ENCODE assay signal across 8 cellular contexts in genomic region chr14:105448706-105449111, GRCh38. TPM values are rescaled to one million over a fixed set of nuclear protein-coding genes. Genes with fewer than 3 reads are reported as not detected.
DNase-seq lines count a peak whose midpoint lies in the region; ATAC-seq and TF ChIP-seq lines count a peak whose summit lies in the region.

No MANE protein-coding gene starts in this region.

- 96% methylated on average over 3 of the region's 16 CpGs for WGBS in mammary epithelial cell (ENCODE audit: low coverage, missing lambda C conversion rate)

- CTCF ChIA-PET in mammary epithelial cell (lab: Charles Lee; ENCODE audit: low non-redundant PET) = interaction anchor here (0.7 to 0.8 kb wide), 2 partner anchors 41 to 351 kb away, joined by 4 to 5 read pairs; no protein-coding TSS in a partner anchor

- H3K4me2 ChIP-seq in mammary epithelial cell (ENCODE audit: insufficient read depth, low read depth, low read length) = no peak overlapping the region

- no peak overlapping the region for H3K27ac ChIP-seq in mammary epithelial cell (ENCODE audit: insufficient read depth, low read depth, low read length)

- H3K9me3 ChIP-seq in mammary epithelial cell (replicated peaks; ENCODE audit: insufficient read depth, low read length) = no peaks in the 10 kb centered on the region

- H3K4me1 ChIP-seq in mammary epithelial cell (ENCODE audit: insufficient read depth, low read length) = no peaks in the 10 kb centered on the region

- H3K27me3 ChIP-seq in mammary epithelial cell (ENCODE audit: insufficient read depth, low read length) = no peaks in the 10 kb centered on the region
- H3K27me3 ChIP-seq in kidney epithelial cell (ENCODE audit: control insufficient read depth, insufficient read depth, low read length) = no peaks in the 10 kb centered on the region

- peak; percentile 83 for DNase-seq in ELF-1 (ENCODE audit: low read depth, low spot score)
- peak; percentile 91 for DNase-seq in HuH-7.5 (ENCODE audit: low spot score)
- peak; percentile 14 for DNase-seq in mammary epithelial cell
- DNase-seq in kidney epithelial cell (ENCODE audit: low read depth) = no peak
- peak; percentile 52 for DNase-seq in stimulated activated CD4-positive, alpha-beta T cell treated with anti-CD3 and anti-CD28 coated beads, Interleukin-1b, Interleukin-23, amount 100 ng/mL, for 48 hours

- no TSS peak for BruUV-seq in mammary epithelial cell (replicated peaks; lab: Mats Ljungman, UMichigan)

- TF ChIP-seq CTCF in mammary epithelial cell (conservative IDR thresholded peaks at IDR 0.05 in 1 of 2, IDR thresholded peaks at IDR 0.05 in 1 of 2; ENCODE audit: extremely low read depth in 1 of 2, insufficient read depth in 1 of 2, low read depth in 1 of 2, low read length in 2 of 2) (peak; percentile 56 to 83), kidney epithelial cell (IDR thresholded peaks at IDR 0.05; ENCODE audit: insufficient read depth, low read length, poor library complexity, severe bottlenecking) (peak; percentile 91)

- in situ Hi-C loops in mammary epithelial cell (cut with MboI; ENCODE audit: low sequenced_read_pairs in 2 of 2) = no loop called here

- H3K9ac ChIP-seq in mammary epithelial cell (ENCODE audit: insufficient read depth, low read length) = no peak overlapping the region

- ATAC-seq in activated CD4-positive, CD25-positive, alpha-beta regulatory T cell treated with anti-CD3 and anti-CD28 coated beads, Interleukin-2, amount 50 U/mL, for 24 hours = peak; percentile 80 to 86
- ATAC-seq in HG02588 (IDR thresholded peaks at IDR 0.05; ENCODE audit: unreplicated experiment) = no peak
- no peak for ATAC-seq in GM21367 (IDR thresholded peaks at IDR 0.05; ENCODE audit: unreplicated experiment)

- H3K4me3 ChIP-seq in mammary epithelial cell (replicated peaks in 1 of 3; ENCODE audit: insufficient read depth in 1 of 3, low read depth in 2 of 3, low read length in 3 of 3) (no peak overlapping the region), kidney epithelial cell (ENCODE audit: low read depth, low read length) (no peak overlapping the region)

- intact Hi-C loops in mammary epithelial cell (cut with micrococcal nuclease) = loop anchor here (1.0 to 5.0 kb wide), 3 partner anchors 42 to 80 kb away; no protein-coding TSS in a partner anchor

- H3K36me3 ChIP-seq in mammary epithelial cell (ENCODE audit: insufficient read depth, low read length) = peaks cover 2% of the 10 kb centered on the region
- H3K36me3 ChIP-seq in kidney epithelial cell (ENCODE audit: control insufficient read depth, insufficient read depth, low read length) = no peaks in the 10 kb centered on the region

- dilution Hi-C loops in mammary epithelial cell (cut with HindIII; ENCODE audit: low sequenced_read_pairs) = no loop called here

- H3K79me2 ChIP-seq in mammary epithelial cell (ENCODE audit: insufficient read depth, low read length) = peaks cover 32% of the 10 kb centered on the region

- H2AFZ ChIP-seq in mammary epithelial cell (ENCODE audit: low read depth, low read length) = no peak overlapping the region

- peaks cover 5% of the 10 kb centered on the region for H4K20me1 ChIP-seq in mammary epithelial cell (ENCODE audit: insufficient read depth, low read length)

RNA-seq across cellular contexts. Expression of gene CRIP2, which starts 25.9 kb away (rescaled TPM):
- total RNA-seq in mammary epithelial cell (100 to 1,000 TPM in 1 of 2 donors, 10 to 100 TPM in 1; 97.7 to 103 TPM), kidney epithelial cell (101 and 128 TPM in 2 replicates)
- 120 TPM for polyA plus RNA-seq in mammary epithelial cell
- polyA minus RNA-seq in mammary epithelial cell = 52.5 TPM

RNA-seq across cellular contexts. Expression of gene MTA1, which starts 29.1 kb away (rescaled TPM):
- total RNA-seq in mammary epithelial cell = 100 to 1,000 TPM in 1 of 2 donors, 10 to 100 TPM in 1; 52.3 to 120 TPM
- polyA plus RNA-seq in mammary epithelial cell = 50.7 TPM
- 54.0 TPM for polyA minus RNA-seq in mammary epithelial cell
- 68.3 and 75.0 TPM in 2 replicates for total RNA-seq in kidney epithelial cell

RNA-seq across cellular contexts. Expression of gene CRIP1, which starts 38.0 kb away (rescaled TPM):
- total RNA-seq in mammary epithelial cell = under 1 TPM; 0.50 to 0.59 TPM
- 0.37 TPM for polyA plus RNA-seq in mammary epithelial cell
- polyA minus RNA-seq in mammary epithelial cell = not detected
- total RNA-seq in kidney epithelial cell = 2.0 and 11.1 TPM in 2 replicates

RNA-seq across cellular contexts. Expression of gene TEDC1, which starts 42.3 kb away (rescaled TPM):
- total RNA-seq in mammary epithelial cell (10 to 100 TPM in 1 of 2 donors, 1 to 10 TPM in 1; 3.5 to 21.3 TPM), kidney epithelial cell (7.1 and 7.5 TPM in 2 replicates)
- polyA plus RNA-seq in mammary epithelial cell = 12.6 TPM
- 2.1 TPM for polyA minus RNA-seq in mammary epithelial cell

RNA-seq across cellular contexts. Expression of gene TEX22, which starts 50.4 kb away (rescaled TPM):
- total RNA-seq in mammary epithelial cell (1 to 10 TPM in 1 of 2 donors, under 1 TPM in 1; 0.17 to 2.3 TPM), kidney epithelial cell (0.27 and 0.46 TPM in 2 replicates)
- polyA plus RNA-seq in mammary epithelial cell = 0.02 TPM
- polyA minus RNA-seq in mammary epithelial cell = not detected

Comparison
In these comparisons a context has a peak if more than half of its experiments do, and no peak if none do; other contexts are left out.
1. ATAC-seq: peak in activated CD4-positive, CD25-positive, alpha-beta regulatory T cell treated with anti-CD3 and anti-CD28 coated beads, Interleukin-2, amount 50 U/mL, for 24 hours (2 of 2); none in HG02588 (single experiment) and GM21367 (single experiment).